In genomic region chr3:194375473-194375872, GRCh38 we compare ENCODE assay signal across 13 cellular contexts. TPM values are rescaled to one million over a fixed set of nuclear protein-coding genes. Genes with fewer than 3 reads are reported as not detected.
DNase-seq lines count a peak whose midpoint lies in the region; ATAC-seq, FAIRE-seq and TF ChIP-seq lines count a peak whose summit lies in the region.
"Had no signal": no experiment of that assay in that cellular context is flagged by ENCODE, and none has a peak within 500 bp of the region (broad histone marks: within the 10 kb centered on the region; RNA-seq: fewer than 3 reads in every experiment).

No MANE protein-coding gene starts in this region.

- peak overlapping the region; percentile 90 for H2AFZ ChIP-seq in endothelial cell of umbilical vein (ENCODE audit: low read depth, low read length)

- H3K4me3 ChIP-seq in endothelial cell of umbilical vein (replicated peaks in 1 of 3; ENCODE audit: insufficient read depth in 1 of 3, low read depth in 1 of 3, low read length in 3 of 3), result peak overlapping the region in 1 of 3 experiments; percentile 34

- dilution Hi-C loops in endothelial cell of umbilical vein (cut with MboI; ENCODE audit: extremely low pct_ligation_motif_present, low sequenced_read_pairs), result no loop called here

- no peaks in the 10 kb centered on the region for H3K9me1 ChIP-seq in endothelial cell of umbilical vein (replicated peaks; ENCODE audit: control insufficient read depth, extremely low read depth, insufficient read depth, low read length)

- H3K9me3 ChIP-seq in endothelial cell of umbilical vein (replicated peaks; ENCODE audit: control insufficient read depth, insufficient read depth, low read length), result no peaks in the 10 kb centered on the region

- DNase-seq in HFFc6 (no peak), NCI-H345 treated with DMSO at 0.1 percent for 48 hours (lab: John Stamatoyannopoulos, UW; ENCODE audit: unreplicated experiment) (peak; percentile 27), endothelial cell of umbilical vein (ENCODE audit: low read depth, low spot score) (peak; percentile 68), osteocyte (ENCODE audit: extremely low spot score, unreplicated experiment) (no peak), kidney glomerular epithelial cell (lab: John Stamatoyannopoulos, UW) (no peak), anterior cingulate cortex (lab: John Stamatoyannopoulos, UW) (no peak)
- DNase-seq: activated effector memory CD4-positive, alpha-beta T cell treated with Interleukin-2 at 50 U/mL for 16 hours; CD4-positive, alpha-beta T cell; erythroblast; MV-4-11 had no signal

- no peaks in the 10 kb centered on the region for H4K20me1 ChIP-seq in endothelial cell of umbilical vein (replicated peaks; ENCODE audit: control insufficient read depth, extremely low read depth, insufficient read depth, low read length)

- no peak overlapping the region for H3K9ac ChIP-seq in endothelial cell of umbilical vein (replicated peaks; ENCODE audit: extremely low read depth, insufficient read depth, low read length)

- ATAC-seq in HG03135 (IDR thresholded peaks at IDR 0.05; ENCODE audit: unreplicated experiment), result no peak
- ATAC-seq in GM21576 (IDR thresholded peaks at IDR 0.05; ENCODE audit: unreplicated experiment), result no peak

- H3K79me2 ChIP-seq in endothelial cell of umbilical vein (ENCODE audit: control insufficient read depth, insufficient read depth, low read length), result no peaks in the 10 kb centered on the region

- intact Hi-C loops in endothelial cell of umbilical vein (cut with micrococcal nuclease), result no loop called here

- FAIRE-seq in endothelial cell of umbilical vein (lab: Jason Lieb, UNC), result peak; percentile 81

- H3K27me3 Mint-ChIP-seq in HFFc6 (ENCODE audit: insufficient read depth) (peaks cover 3% of the 10 kb centered on the region), osteocyte (ENCODE audit: unreplicated experiment) (peaks cover 40% of the 10 kb centered on the region)

- no peak overlapping the region for H3K27ac ChIP-seq in endothelial cell of umbilical vein (ENCODE audit: insufficient read depth, low read depth, low read length)

- H3K4me3 Mint-ChIP-seq in HFFc6 (no peak overlapping the region), osteocyte (ENCODE audit: unreplicated experiment) (peak overlapping the region; percentile 32)
- H3K4me3 Mint-ChIP-seq: CD4-positive, alpha-beta T cell had no signal

- no peaks in the 10 kb centered on the region for H3K36me3 Mint-ChIP-seq in HFFc6 (ENCODE audit: low read depth)
- H3K36me3 Mint-ChIP-seq in osteocyte (ENCODE audit: unreplicated experiment), result no peaks in the 10 kb centered on the region

- H3K27me3 ChIP-seq in endothelial cell of umbilical vein (ENCODE audit: control insufficient read depth in 2 of 2, insufficient read depth in 2 of 2, low read length in 2 of 2), result peaks cover 4% of the 10 kb centered on the region in 2 experiments

- peaks cover 13% of the 10 kb centered on the region for H3K4me1 ChIP-seq in endothelial cell of umbilical vein (ENCODE audit: control insufficient read depth, extremely low read depth, insufficient read depth, low read length)

- TF ChIP-seq CTCF in HFFc6 (IDR thresholded peaks at IDR 0.05) (no peak), endothelial cell of umbilical vein (IDR thresholded peaks at IDR 0.05; ENCODE audit: extremely low read depth in 1 of 2, insufficient read depth in 1 of 2, low read depth in 1 of 2, low read length in 2 of 2) (no peak), osteocyte (IDR thresholded peaks at IDR 0.05) (no peak)

- no peak for TF ChIP-seq POLR2A in endothelial cell of umbilical vein (IDR thresholded peaks at IDR 0.05; ENCODE audit: low read depth, low read length)

- H3K36me3 ChIP-seq in endothelial cell of umbilical vein (ENCODE audit: control insufficient read depth in 2 of 2, extremely low read depth in 1 of 2, insufficient read depth in 2 of 2, low read length in 2 of 2), result no peaks in the 10 kb centered on the region

- POLR2A ChIA-PET in endothelial cell of umbilical vein (lab: Charles Lee), result no interaction called here

- CTCF ChIA-PET in endothelial cell of umbilical vein (lab: Charles Lee), result interaction anchor here (0.9 to 1.6 kb wide), 5 partner anchors 10 to 42 kb away, joined by 3 to 15 read pairs (median 3); no protein-coding TSS in a partner anchor

- H3K9me3 Mint-ChIP-seq in HFFc6, result no peaks in the 10 kb centered on the region
- H3K9me3 Mint-ChIP-seq in osteocyte (ENCODE audit: unreplicated experiment), result no peaks in the 10 kb centered on the region
- H3K9me3 Mint-ChIP-seq: CD4-positive, alpha-beta T cell had no signal

- no TSS peak for BruUV-seq in endothelial cell of umbilical vein (replicated peaks; lab: Mats Ljungman, UMichigan)

- peak overlapping the region; percentile 29; the same call in 1 of the 2 replicates for H3K27ac Mint-ChIP-seq in HFFc6
- H3K27ac Mint-ChIP-seq in osteocyte (ENCODE audit: unreplicated experiment), result no peak overlapping the region
- H3K27ac Mint-ChIP-seq: CD4-positive, alpha-beta T cell had no signal

- peaks cover 33% of the 10 kb centered on the region for H3K4me1 Mint-ChIP-seq in HFFc6 (ENCODE audit: low read depth)
- peaks cover 5% of the 10 kb centered on the region for H3K4me1 Mint-ChIP-seq in osteocyte (ENCODE audit: unreplicated experiment)

- H3K4me2 ChIP-seq in endothelial cell of umbilical vein (ENCODE audit: insufficient read depth, low read length), result peak overlapping the region; percentile 58

TF ChIP-seq in endothelial cell of umbilical vein, 7 proteins besides CTCF, POLR2A, EP300 and RAD21:
- no peak for TF ChIP-seq GATA2 (IDR thresholded peaks at IDR 0.05; ENCODE audit: insufficient read depth, insufficient read length, low read depth, low read length)
- no peak for TF ChIP-seq MYC (IDR thresholded peaks at IDR 0.05; ENCODE audit: low read depth, low read length)
- no peak for TF ChIP-seq EZH2 (IDR thresholded peaks at IDR 0.05; ENCODE audit: borderline replicate concordance, low read depth, low read length, severe bottlenecking)
- TF ChIP-seq JUN (IDR thresholded peaks at IDR 0.05; ENCODE audit: borderline replicate concordance, insufficient read depth, insufficient read length, low read depth), result no peak
- TF ChIP-seq POLR2AphosphoS5 (IDR thresholded peaks at IDR 0.05; ENCODE audit: insufficient read depth, low read depth, low read length), result no peak
- TF ChIP-seq MAX (IDR thresholded peaks at IDR 0.05; ENCODE audit: insufficient read depth, insufficient read length), result no peak
- TF ChIP-seq FOS (IDR thresholded peaks at IDR 0.05; ENCODE audit: borderline replicate concordance, insufficient read depth, low read length), result no peak

RNA-seq across cellular contexts. Expression of gene LRRC15, which starts 5.9 kb away (rescaled TPM):
- total RNA-seq in HFFc6 (2021; fragmentation: NEBNext Ultra II Directional; extraction: Animal tissue kit (Norgen Biotek cat#: 25700)), result 100 to 1,000 TPM; 130 to 211 (median 176) TPM
- total RNA-seq in endothelial cell of umbilical vein (not detected in 2 replicates), osteocyte (0.18 and 0.27 TPM in 2 replicates)
- polyA plus RNA-seq in endothelial cell of umbilical vein, result not detected in 2 replicates
- polyA plus RNA-seq in endothelial cell of umbilical vein (2011; cell fraction: cytosol; rRNA removed), result not detected in 2 replicates
- not detected in 2 replicates for polyA plus RNA-seq in endothelial cell of umbilical vein (2011; cell fraction: nucleus; rRNA removed)
- polyA plus RNA-seq in endothelial cell of umbilical vein (2012), result not detected in 2 replicates
- not detected in 2 replicates for polyA minus RNA-seq in endothelial cell of umbilical vein
- not detected for polyA minus RNA-seq in endothelial cell of umbilical vein (2011; cell fraction: cytosol; rRNA and poly(A)+ RNA removed)
- not detected in 2 replicates for polyA minus RNA-seq in endothelial cell of umbilical vein (2011; cell fraction: nucleus; rRNA and poly(A)+ RNA removed)
- total RNA-seq: CD4-positive, alpha-beta T cell had no signal

RNA-seq across cellular contexts. Expression of gene GP5, which starts 23.6 kb away (rescaled TPM):
- total RNA-seq in HFFc6 (2021; fragmentation: NEBNext Ultra II Directional; extraction: Animal tissue kit (Norgen Biotek cat#: 25700)), result under 1 TPM in 1 of 6 experiments, not detected in 5; 0.05 TPM
- total RNA-seq in endothelial cell of umbilical vein (0.11 TPM in 1 of 2 replicates, not detected in the other), osteocyte (0.10 TPM in 1 of 2 replicates, not detected in the other)
- 0.03 and 0.06 TPM in 2 replicates for polyA plus RNA-seq in endothelial cell of umbilical vein
- polyA plus RNA-seq in endothelial cell of umbilical vein (2011; cell fraction: cytosol; rRNA removed), result 0.01 TPM in 1 of 2 replicates, not detected in the other
- polyA plus RNA-seq in endothelial cell of umbilical vein (2011; cell fraction: nucleus; rRNA removed), result 0.05 and 0.08 TPM in 2 replicates
- not detected in 2 replicates for polyA plus RNA-seq in endothelial cell of umbilical vein (2012)
- polyA minus RNA-seq in endothelial cell of umbilical vein, result 0.17 and 0.19 TPM in 2 replicates
- not detected for polyA minus RNA-seq in endothelial cell of umbilical vein (2011; cell fraction: cytosol; rRNA and poly(A)+ RNA removed)
- 0.29 and 0.43 TPM in 2 replicates for polyA minus RNA-seq in endothelial cell of umbilical vein (2011; cell fraction: nucleus; rRNA and poly(A)+ RNA removed)

RNA-seq across cellular contexts. Expression of gene CPN2, which starts 24.3 kb away (rescaled TPM):
- total RNA-seq in HFFc6 (2021; fragmentation: NEBNext Ultra II Directional; extraction: Animal tissue kit (Norgen Biotek cat#: 25700)), result under 1 TPM; 0.24 to 0.56 (median 0.35) TPM
- total RNA-seq in endothelial cell of umbilical vein, result not detected in 2 replicates
- polyA plus RNA-seq in endothelial cell of umbilical vein, result not detected in 2 replicates
- polyA plus RNA-seq in endothelial cell of umbilical vein (2011; cell fraction: cytosol; rRNA removed), result not detected in 2 replicates
- not detected in 2 replicates for polyA plus RNA-seq in endothelial cell of umbilical vein (2011; cell fraction: nucleus; rRNA removed)
- polyA plus RNA-seq in endothelial cell of umbilical vein (2012), result not detected in 2 replicates
- not detected in 2 replicates for polyA minus RNA-seq in endothelial cell of umbilical vein
- not detected for polyA minus RNA-seq in endothelial cell of umbilical vein (2011; cell fraction: cytosol; rRNA and poly(A)+ RNA removed)
- polyA minus RNA-seq in endothelial cell of umbilical vein (2011; cell fraction: nucleus; rRNA and poly(A)+ RNA removed), result not detected in 2 replicates
- not detected in 2 replicates for total RNA-seq in osteocyte
- total RNA-seq: CD4-positive, alpha-beta T cell; mononuclear cell had no signal

Comparison
In these comparisons a context has a peak if more than half of its experiments do, and no peak if none do; other contexts are left out.
1. DNase-seq: peak in NCI-H345 treated with DMSO at 0.1 percent for 48 hours (single experiment) and endothelial cell of umbilical vein (single experiment); none in HFFc6 (single experiment), osteocyte (single experiment), kidney glomerular epithelial cell (single experiment) and anterior cingulate cortex (0 of 58).
2. RNA of gene LRRC15, which starts 5.9 kb away (total RNA-seq): 130 to 211 TPM in HFFc6; 0.18 to 0.27 TPM in osteocyte and not detected in endothelial cell of umbilical vein; every median in the first group is over 100 times any median in the second.